Comparison of ENCODE assay signal across 2 cellular contexts in genomic region chr5:162214551-162214950, GRCh38.
TF ChIP-seq lines count a peak whose summit lies in the region.

No MANE protein-coding gene starts in this region.

TF ChIP-seq in neural cell, 6 proteins besides CTCF, POLR2A, EP300 and RAD21 (continued from another document):
- TF ChIP-seq REST (IDR thresholded peaks at IDR 0.05; ENCODE audit: borderline replicate concordance), result no peak

TF ChIP-seq in HepG2, 621 proteins besides CTCF, POLR2A, EP300 and RAD21 (continued from another document):
- TF ChIP-seq GMEB1 (CRISPR knock-in tag; IDR thresholded peaks at IDR 0.05; ENCODE audit: borderline replicate concordance) (no peak), TRIM24 (CRISPR knock-in tag; IDR thresholded peaks at IDR 0.05) (no peak), ZNF337 (CRISPR knock-in tag; IDR thresholded peaks at IDR 0.05; ENCODE audit: borderline replicate concordance, low read depth) (no peak), ZNF562 (CRISPR knock-in tag; IDR thresholded peaks at IDR 0.05; ENCODE audit: borderline replicate concordance) (no peak)
TF ChIP-seq in HepG2: peak in this region for 0.
